ENCODE assay signal across 2 cellular contexts in the genomic region with DNA sequence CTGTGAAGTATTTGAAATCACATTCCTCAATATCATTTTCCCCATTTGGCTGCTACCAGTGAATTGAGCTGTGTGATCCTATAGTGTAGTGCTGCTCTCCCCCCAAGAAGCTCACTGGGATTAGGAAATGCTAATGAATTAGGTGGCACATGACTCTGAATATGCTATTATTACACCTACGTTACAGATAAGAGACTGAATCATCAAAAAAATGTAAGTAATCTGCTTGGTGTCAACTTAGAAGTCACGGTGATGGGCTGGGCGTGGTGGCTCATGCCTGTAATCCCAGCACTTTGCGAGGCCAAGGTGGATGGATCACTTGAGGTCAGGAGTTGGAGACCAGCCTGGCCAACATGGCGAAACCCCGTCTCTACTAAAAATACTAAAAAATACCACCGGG.
TF ChIP-seq lines count a peak whose summit lies in the region.

No MANE protein-coding gene starts in this region.

TF ChIP-seq in HEK293, 187 proteins besides CTCF, POLR2A, EP300 and RAD21 (continued from another document):
- TF ChIP-seq, protein P1, sequence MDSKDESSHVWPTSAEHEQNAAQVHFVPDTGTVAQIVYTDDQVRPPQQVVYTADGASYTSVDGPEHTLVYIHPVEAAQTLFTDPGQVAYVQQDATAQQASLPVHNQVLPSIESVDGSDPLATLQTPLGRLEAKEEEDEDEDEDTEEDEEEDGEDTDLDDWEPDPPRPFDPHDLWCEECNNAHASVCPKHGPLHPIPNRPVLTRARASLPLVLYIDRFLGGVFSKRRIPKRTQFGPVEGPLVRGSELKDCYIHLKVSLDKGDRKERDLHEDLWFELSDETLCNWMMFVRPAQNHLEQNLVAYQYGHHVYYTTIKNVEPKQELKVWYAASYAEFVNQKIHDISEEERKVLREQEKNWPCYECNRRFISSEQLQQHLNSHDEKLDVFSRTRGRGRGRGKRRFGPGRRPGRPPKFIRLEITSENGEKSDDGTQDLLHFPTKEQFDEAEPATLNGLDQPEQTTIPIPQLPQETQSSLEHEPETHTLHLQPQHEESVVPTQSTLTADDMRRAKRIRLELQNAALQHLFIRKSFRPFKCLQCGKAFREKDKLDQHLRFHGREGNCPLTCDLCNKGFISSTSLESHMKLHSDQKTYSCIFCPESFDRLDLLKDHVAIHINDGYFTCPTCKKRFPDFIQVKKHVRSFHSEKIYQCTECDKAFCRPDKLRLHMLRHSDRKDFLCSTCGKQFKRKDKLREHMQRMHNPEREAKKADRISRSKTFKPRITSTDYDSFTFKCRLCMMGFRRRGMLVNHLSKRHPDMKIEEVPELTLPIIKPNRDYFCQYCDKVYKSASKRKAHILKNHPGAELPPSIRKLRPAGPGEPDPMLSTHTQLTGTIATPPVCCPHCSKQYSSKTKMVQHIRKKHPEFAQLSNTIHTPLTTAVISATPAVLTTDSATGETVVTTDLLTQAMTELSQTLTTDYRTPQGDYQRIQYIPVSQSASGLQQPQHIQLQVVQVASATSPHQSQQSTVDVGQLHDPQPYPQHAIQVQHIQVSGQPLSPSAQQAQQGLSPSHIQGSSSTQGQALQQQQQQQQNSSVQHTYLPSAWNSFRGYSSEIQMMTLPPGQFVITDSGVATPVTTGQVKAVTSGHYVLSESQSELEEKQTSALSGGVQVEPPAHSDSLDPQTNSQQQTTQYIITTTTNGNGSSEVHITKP (tag by site-specific recombination; IDR thresholded peaks at IDR 0.05) = no peak
- no peak for TF ChIP-seq ZNF544 (tag by site-specific recombination; IDR thresholded peaks at IDR 0.05)

TF ChIP-seq in GM23338, 12 proteins besides CTCF, POLR2A, EP300 and RAD21:
- TF ChIP-seq, protein P2, sequence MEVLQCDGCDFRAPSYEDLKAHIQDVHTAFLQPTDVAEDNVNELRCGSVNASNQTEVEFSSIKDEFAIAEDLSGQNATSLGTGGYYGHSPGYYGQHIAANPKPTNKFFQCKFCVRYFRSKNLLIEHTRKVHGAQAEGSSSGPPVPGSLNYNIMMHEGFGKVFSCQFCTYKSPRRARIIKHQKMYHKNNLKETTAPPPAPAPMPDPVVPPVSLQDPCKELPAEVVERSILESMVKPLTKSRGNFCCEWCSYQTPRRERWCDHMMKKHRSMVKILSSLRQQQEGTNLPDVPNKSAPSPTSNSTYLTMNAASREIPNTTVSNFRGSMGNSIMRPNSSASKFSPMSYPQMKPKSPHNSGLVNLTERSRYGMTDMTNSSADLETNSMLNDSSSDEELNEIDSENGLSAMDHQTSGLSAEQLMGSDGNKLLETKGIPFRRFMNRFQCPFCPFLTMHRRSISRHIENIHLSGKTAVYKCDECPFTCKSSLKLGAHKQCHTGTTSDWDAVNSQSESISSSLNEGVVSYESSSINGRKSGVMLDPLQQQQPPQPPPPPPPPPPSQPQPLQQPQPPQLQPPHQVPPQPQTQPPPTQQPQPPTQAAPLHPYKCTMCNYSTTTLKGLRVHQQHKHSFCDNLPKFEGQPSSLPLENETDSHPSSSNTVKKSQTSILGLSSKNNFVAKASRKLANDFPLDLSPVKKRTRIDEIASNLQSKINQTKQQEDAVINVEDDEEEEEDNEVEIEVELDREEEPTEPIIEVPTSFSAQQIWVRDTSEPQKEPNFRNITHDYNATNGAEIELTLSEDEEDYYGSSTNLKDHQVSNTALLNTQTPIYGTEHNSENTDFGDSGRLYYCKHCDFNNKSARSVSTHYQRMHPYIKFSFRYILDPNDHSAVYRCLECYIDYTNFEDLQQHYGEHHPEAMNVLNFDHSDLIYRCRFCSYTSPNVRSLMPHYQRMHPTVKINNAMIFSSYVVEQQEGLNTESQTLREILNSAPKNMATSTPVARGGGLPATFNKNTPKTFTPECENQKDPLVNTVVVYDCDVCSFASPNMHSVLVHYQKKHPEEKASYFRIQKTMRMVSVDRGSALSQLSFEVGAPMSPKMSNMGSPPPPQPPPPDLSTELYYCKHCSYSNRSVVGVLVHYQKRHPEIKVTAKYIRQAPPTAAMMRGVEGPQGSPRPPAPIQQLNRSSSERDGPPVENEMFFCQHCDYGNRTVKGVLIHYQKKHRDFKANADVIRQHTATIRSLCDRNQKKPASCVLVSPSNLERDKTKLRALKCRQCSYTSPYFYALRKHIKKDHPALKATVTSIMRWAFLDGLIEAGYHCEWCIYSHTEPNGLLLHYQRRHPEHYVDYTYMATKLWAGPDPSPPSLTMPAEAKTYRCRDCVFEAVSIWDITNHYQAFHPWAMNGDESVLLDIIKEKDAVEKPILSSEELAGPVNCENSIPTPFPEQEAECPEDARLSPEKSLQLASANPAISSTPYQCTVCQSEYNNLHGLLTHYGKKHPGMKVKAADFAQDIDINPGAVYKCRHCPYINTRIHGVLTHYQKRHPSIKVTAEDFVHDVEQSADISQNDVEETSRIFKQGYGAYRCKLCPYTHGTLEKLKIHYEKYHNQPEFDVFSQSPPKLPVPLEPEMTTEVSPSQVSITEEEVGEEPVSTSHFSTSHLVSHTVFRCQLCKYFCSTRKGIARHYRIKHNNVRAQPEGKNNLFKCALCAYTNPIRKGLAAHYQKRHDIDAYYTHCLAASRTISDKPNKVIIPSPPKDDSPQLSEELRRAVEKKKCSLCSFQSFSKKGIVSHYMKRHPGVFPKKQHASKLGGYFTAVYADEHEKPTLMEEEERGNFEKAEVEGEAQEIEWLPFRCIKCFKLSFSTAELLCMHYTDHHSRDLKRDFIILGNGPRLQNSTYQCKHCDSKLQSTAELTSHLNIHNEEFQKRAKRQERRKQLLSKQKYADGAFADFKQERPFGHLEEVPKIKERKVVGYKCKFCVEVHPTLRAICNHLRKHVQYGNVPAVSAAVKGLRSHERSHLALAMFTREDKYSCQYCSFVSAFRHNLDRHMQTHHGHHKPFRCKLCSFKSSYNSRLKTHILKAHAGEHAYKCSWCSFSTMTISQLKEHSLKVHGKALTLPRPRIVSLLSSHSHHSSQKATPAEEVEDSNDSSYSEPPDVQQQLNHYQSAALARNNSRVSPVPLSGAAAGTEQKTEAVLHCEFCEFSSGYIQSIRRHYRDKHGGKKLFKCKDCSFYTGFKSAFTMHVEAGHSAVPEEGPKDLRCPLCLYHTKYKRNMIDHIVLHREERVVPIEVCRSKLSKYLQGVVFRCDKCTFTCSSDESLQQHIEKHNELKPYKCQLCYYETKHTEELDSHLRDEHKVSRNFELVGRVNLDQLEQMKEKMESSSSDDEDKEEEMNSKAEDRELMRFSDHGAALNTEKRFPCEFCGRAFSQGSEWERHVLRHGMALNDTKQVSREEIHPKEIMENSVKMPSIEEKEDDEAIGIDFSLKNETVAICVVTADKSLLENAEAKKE (CRISPR knock-in tag; IDR thresholded peaks at IDR 0.05) = no peak
- TF ChIP-seq NANOG (IDR thresholded peaks at IDR 0.05; ENCODE audit: borderline replicate concordance) = no peak
- TF ChIP-seq ZNF114 (CRISPR knock-in tag; IDR thresholded peaks at IDR 0.05) = no peak
- no peak for TF ChIP-seq ZNF331 (CRISPR knock-in tag; IDR thresholded peaks at IDR 0.05; ENCODE audit: low read depth)
- TF ChIP-seq JUNB (IDR thresholded peaks at IDR 0.05; ENCODE audit: unreplicated experiment) = no peak
- TF ChIP-seq, protein P3, sequence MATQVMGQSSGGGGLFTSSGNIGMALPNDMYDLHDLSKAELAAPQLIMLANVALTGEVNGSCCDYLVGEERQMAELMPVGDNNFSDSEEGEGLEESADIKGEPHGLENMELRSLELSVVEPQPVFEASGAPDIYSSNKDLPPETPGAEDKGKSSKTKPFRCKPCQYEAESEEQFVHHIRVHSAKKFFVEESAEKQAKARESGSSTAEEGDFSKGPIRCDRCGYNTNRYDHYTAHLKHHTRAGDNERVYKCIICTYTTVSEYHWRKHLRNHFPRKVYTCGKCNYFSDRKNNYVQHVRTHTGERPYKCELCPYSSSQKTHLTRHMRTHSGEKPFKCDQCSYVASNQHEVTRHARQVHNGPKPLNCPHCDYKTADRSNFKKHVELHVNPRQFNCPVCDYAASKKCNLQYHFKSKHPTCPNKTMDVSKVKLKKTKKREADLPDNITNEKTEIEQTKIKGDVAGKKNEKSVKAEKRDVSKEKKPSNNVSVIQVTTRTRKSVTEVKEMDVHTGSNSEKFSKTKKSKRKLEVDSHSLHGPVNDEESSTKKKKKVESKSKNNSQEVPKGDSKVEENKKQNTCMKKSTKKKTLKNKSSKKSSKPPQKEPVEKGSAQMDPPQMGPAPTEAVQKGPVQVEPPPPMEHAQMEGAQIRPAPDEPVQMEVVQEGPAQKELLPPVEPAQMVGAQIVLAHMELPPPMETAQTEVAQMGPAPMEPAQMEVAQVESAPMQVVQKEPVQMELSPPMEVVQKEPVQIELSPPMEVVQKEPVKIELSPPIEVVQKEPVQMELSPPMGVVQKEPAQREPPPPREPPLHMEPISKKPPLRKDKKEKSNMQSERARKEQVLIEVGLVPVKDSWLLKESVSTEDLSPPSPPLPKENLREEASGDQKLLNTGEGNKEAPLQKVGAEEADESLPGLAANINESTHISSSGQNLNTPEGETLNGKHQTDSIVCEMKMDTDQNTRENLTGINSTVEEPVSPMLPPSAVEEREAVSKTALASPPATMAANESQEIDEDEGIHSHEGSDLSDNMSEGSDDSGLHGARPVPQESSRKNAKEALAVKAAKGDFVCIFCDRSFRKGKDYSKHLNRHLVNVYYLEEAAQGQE (IDR thresholded peaks at IDR 0.05; ENCODE audit: unreplicated experiment) = no peak
- TF ChIP-seq EZH2phosphoT487 (IDR thresholded peaks at IDR 0.05; ENCODE audit: unreplicated experiment) = no peak
- TF ChIP-seq, protein P4, sequence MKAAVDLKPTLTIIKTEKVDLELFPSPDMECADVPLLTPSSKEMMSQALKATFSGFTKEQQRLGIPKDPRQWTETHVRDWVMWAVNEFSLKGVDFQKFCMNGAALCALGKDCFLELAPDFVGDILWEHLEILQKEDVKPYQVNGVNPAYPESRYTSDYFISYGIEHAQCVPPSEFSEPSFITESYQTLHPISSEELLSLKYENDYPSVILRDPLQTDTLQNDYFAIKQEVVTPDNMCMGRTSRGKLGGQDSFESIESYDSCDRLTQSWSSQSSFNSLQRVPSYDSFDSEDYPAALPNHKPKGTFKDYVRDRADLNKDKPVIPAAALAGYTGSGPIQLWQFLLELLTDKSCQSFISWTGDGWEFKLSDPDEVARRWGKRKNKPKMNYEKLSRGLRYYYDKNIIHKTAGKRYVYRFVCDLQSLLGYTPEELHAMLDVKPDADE (IDR thresholded peaks at IDR 0.05) = no peak
